Comparison of ENCODE assay signal across 8 cellular contexts in genomic region chr9:130054820-130055219, GRCh38. TPM values are rescaled to one million over a fixed set of nuclear protein-coding genes. Genes with fewer than 3 reads are reported as not detected.
DNase-seq lines count a peak whose midpoint lies in the region; ATAC-seq and TF ChIP-seq lines count a peak whose summit lies in the region.

No MANE protein-coding gene starts in this region.

- H3K27ac ChIP-seq in Peyer's patch: peak overlapping the region in 1 of 4 donors; percentile 80
- peak overlapping the region; percentile 86 to 95 (median 89) for H3K27ac ChIP-seq in esophagus muscularis mucosa (replicated peaks in 1 of 4)
- no peak overlapping the region for H3K27ac ChIP-seq in trophoblast cell (ENCODE audit: low read depth, low read length)

- H3K36me3 ChIP-seq in Peyer's patch: no peaks in the 10 kb centered on the region
- peaks cover 0 to 12% (median 5%) of the 10 kb centered on the region in 4 donors for H3K36me3 ChIP-seq in esophagus muscularis mucosa
- peaks cover 4 to 5% of the 10 kb centered on the region in 2 experiments for H3K36me3 ChIP-seq in trophoblast cell (ENCODE audit: control insufficient read depth in 1 of 2, insufficient read depth in 2 of 2, low read length in 2 of 2)

- no peak overlapping the region for H4K8ac ChIP-seq in trophoblast cell (ENCODE audit: low read depth, low read length)

- no peak overlapping the region for H4K91ac ChIP-seq in trophoblast cell (ENCODE audit: low read depth, low read length)

- H4K12ac ChIP-seq in trophoblast cell (ENCODE audit: low read depth, low read length): no peak overlapping the region

- DNase-seq in Calu3: no peak
- DNase-seq in Peyer's patch: no peak
- DNase-seq in esophagus muscularis mucosa (ENCODE audit: extremely low spot score): no peak
- no peak for DNase-seq in trophoblast cell
- no peak for DNase-seq in SW480 (ENCODE audit: low spot score)
- DNase-seq in NCI-H2171 (lab: John Stamatoyannopoulos, UW): no peak

- H2BK120ac ChIP-seq in trophoblast cell (ENCODE audit: insufficient read depth, low read length, poor library complexity): no peak overlapping the region

- intact Hi-C loops in Calu3 (cut with micrococcal nuclease; ENCODE audit: unreplicated experiment) (no loop called here), esophagus muscularis mucosa (cut with DNase I) (no loop called here)

- H3K36me3 Mint-ChIP-seq in Calu3 (ENCODE audit: insufficient read depth, unreplicated experiment): peaks cover 20% of the 10 kb centered on the region

- TF ChIP-seq POLR2A in Peyer's patch (IDR thresholded peaks at IDR 0.05) (no peak), esophagus muscularis mucosa (IDR thresholded peaks at IDR 0.05; ENCODE audit: low read depth) (no peak)

- H2AK5ac ChIP-seq in trophoblast cell (ENCODE audit: low read length): no peak overlapping the region

- H3K4me1 Mint-ChIP-seq in Calu3 (ENCODE audit: low read depth, unreplicated experiment): no peaks in the 10 kb centered on the region

- H3K79me2 ChIP-seq in trophoblast cell (ENCODE audit: control insufficient read depth, insufficient read depth, low read length, poor library complexity): peaks cover 10% of the 10 kb centered on the region

- peak overlapping the region; percentile 77 for H3K4me2 ChIP-seq in trophoblast cell (ENCODE audit: low read length)

- H2BK5ac ChIP-seq in trophoblast cell (ENCODE audit: low read depth, low read length, poor library complexity): no peak overlapping the region

- H2BK12ac ChIP-seq in trophoblast cell (ENCODE audit: low read length): no peak overlapping the region

- no peak overlapping the region for H3K14ac ChIP-seq in trophoblast cell (ENCODE audit: low read length)

- TF ChIP-seq EP300 in esophagus muscularis mucosa (IDR thresholded peaks at IDR 0.05): no peak

- H3K27ac Mint-ChIP-seq in Calu3 (ENCODE audit: unreplicated experiment): no peak overlapping the region

- BruUV-seq in Calu3 (replicated peaks; lab: Mats Ljungman, UMichigan): no TSS peak

- H3K9ac ChIP-seq in trophoblast cell (ENCODE audit: low read length): no peak overlapping the region

- TF ChIP-seq CTCF in Calu3 (IDR thresholded peaks at IDR 0.05; ENCODE audit: unreplicated experiment) (no peak), Peyer's patch (IDR thresholded peaks at IDR 0.05) (no peak), esophagus muscularis mucosa (IDR thresholded peaks at IDR 0.05) (no peak)

- H3K4ac ChIP-seq in trophoblast cell (ENCODE audit: low read depth, low read length): peak overlapping the region; percentile 1

- no peak overlapping the region for H3K18ac ChIP-seq in trophoblast cell (ENCODE audit: low read length)

- peak overlapping the region; percentile 85 for H3K4me3 Mint-ChIP-seq in Calu3 (ENCODE audit: low read depth, unreplicated experiment)

- H2AFZ ChIP-seq in trophoblast cell (ENCODE audit: insufficient read depth, low read length, poor library complexity): no peak overlapping the region

- no peak overlapping the region for H3K23ac ChIP-seq in trophoblast cell (ENCODE audit: low read length)

- no peaks in the 10 kb centered on the region for H3K9me3 Mint-ChIP-seq in Calu3 (ENCODE audit: low read depth, unreplicated experiment)

- H3K9me3 ChIP-seq in Peyer's patch (no peaks in the 10 kb centered on the region), esophagus muscularis mucosa (no peaks in the 10 kb centered on the region), trophoblast cell (ENCODE audit: insufficient read depth, low read depth, low read length) (no peaks in the 10 kb centered on the region)

- peaks cover 11% of the 10 kb centered on the region for H3K79me1 ChIP-seq in trophoblast cell (ENCODE audit: low read length)

- H3K27me3 ChIP-seq in Peyer's patch: no peaks in the 10 kb centered on the region
- H3K27me3 ChIP-seq in esophagus muscularis mucosa: no peaks in the 10 kb centered on the region
- no peaks in the 10 kb centered on the region for H3K27me3 ChIP-seq in trophoblast cell (ENCODE audit: insufficient read depth, low read length)

- ATAC-seq in HG03432 (IDR thresholded peaks at IDR 0.05; ENCODE audit: unreplicated experiment) (no peak), HG02642 (IDR thresholded peaks at IDR 0.05; ENCODE audit: poor library complexity, unreplicated experiment) (no peak)

- no peaks in the 10 kb centered on the region for H3K27me3 Mint-ChIP-seq in Calu3 (ENCODE audit: unreplicated experiment)

- H3K4me3 ChIP-seq in Peyer's patch (peak overlapping the region; percentile 80 to 91 (median 88)), esophagus muscularis mucosa (peak overlapping the region; percentile 71 to 98 (median 86)), trophoblast cell (ENCODE audit: low read depth, low read length) (no peak overlapping the region)

- CTCF ChIA-PET in Calu3 (lab: Charles Lee): interaction anchor here (0.7 kb wide), 1 partner anchor 1720 kb away, joined by 4 read pairs; no protein-coding TSS in a partner anchor

- H3K4me1 ChIP-seq in Peyer's patch (peaks cover 0 to 17% (median 6%) of the 10 kb centered on the region in 4 donors), esophagus muscularis mucosa (peaks cover 25 to 59% (median 49%) of the 10 kb centered on the region in 4 donors), trophoblast cell (ENCODE audit: control insufficient read depth in 1 of 2, insufficient read depth in 2 of 2, low read length in 2 of 2) (peaks cover 0 to 7% of the 10 kb centered on the region in 2 experiments)

- WGBS in esophagus muscularis mucosa: 69% methylated on average over 8 of the region's 8 CpGs
- WGBS in trophoblast cell (ENCODE audit: extremely low coverage, insufficient coverage, insufficient read length): no CpG with 5 or more reads among the region's 8 CpGs

RNA-seq across cellular contexts. Expression of gene GPR107, which starts 1.1 kb away (rescaled TPM):
- total RNA-seq in Calu3 (2022) (39.9 and 43.4 TPM in 2 replicates), Peyer's patch (10 to 100 TPM; 16.6 to 29.0 (median 22.3) TPM), esophagus muscularis mucosa (10 to 100 TPM; 19.9 to 34.7 (median 30.8) TPM)
- polyA plus RNA-seq in trophoblast cell (2013): 32.0 and 32.1 TPM in 2 replicates

RNA-seq across cellular contexts. Expression of gene FNBP1, which starts 11.8 kb away (rescaled TPM):
- total RNA-seq in Calu3 (2022) (9.6 and 9.9 TPM in 2 replicates), Peyer's patch (100 to 1,000 TPM in 1 of 4 donors, 10 to 100 TPM in 2, 1 to 10 TPM in 1; 9.8 to 163 (median 22.2) TPM), esophagus muscularis mucosa (100 to 1,000 TPM; 177 to 317 (median 254) TPM)
- 42.7 and 44.8 TPM in 2 replicates for polyA plus RNA-seq in trophoblast cell (2013)
